ENCODE assay signal across 26 cellular contexts in genomic region chr6:34472425-34472824, GRCh38. TPM values are rescaled to one million over a fixed set of nuclear protein-coding genes. Genes with fewer than 3 reads are reported as not detected.
A peak's percentile ranks its signal among the peaks of the same experiment; 100 is the strongest.
DNase-seq lines count a peak whose midpoint lies in the region; ATAC-seq, FAIRE-seq and TF ChIP-seq lines count a peak whose summit lies in the region.
"Had no signal": no experiment of that assay in that cellular context is flagged by ENCODE, and none has a peak within 500 bp of the region (broad histone marks: within the 10 kb centered on the region; RNA-seq: fewer than 3 reads in every experiment).

No MANE protein-coding gene starts in this region.

- H2AFZ ChIP-seq in K562 (ENCODE audit: low read depth, low read length) = no peak overlapping the region
- no peak overlapping the region for H2AFZ ChIP-seq in neuronal stem cell (ENCODE audit: low read length)
- H2AFZ ChIP-seq: GM23248 had no signal

- peaks cover 0 to 4% of the 10 kb centered on the region in 2 experiments; a peak in 4 of 5 replicates for H3K4me1 ChIP-seq in K562 (replicated peaks in 1 of 2; ENCODE audit: control insufficient read depth in 2 of 2, insufficient read depth in 2 of 2, low read length in 2 of 2)
- peaks cover 5% of the 10 kb centered on the region in 2 donors for H3K4me1 ChIP-seq in neuronal stem cell (ENCODE audit: control insufficient read depth in 2 of 2, insufficient read depth in 1 of 2, low read depth in 1 of 2, low read length in 2 of 2)
- H3K4me1 ChIP-seq: A549, BE2C, HAP-1 had no signal

- ATAC-seq in stimulated activated naive CD8-positive, alpha-beta T cell treated with anti-CD3 and anti-CD28 coated beads, Interleukin-15, amount 100 ng/mL, for 72 hours = no peak
- no peak for ATAC-seq in stimulated activated naive CD8-positive, alpha-beta T cell treated with anti-CD3 and anti-CD28 coated beads, Interleukin-15, Interleukin-2, amounts not matched to agents 100 U/mL and 50 U/mL, for 24 hours
- ATAC-seq in K562 = no peak
- ATAC-seq: A549, GM12878 had no signal

- no peak overlapping the region for H3K14ac ChIP-seq in neuronal stem cell (ENCODE audit: low read length)

- POLR2A ChIA-PET in K562 (lab: Yijun Ruan, JAX) = no interaction called here

- no peak for TF ChIP-seq POLR2A in K562 (conservative IDR thresholded peaks at IDR 0.05)

- H3K4me2 ChIP-seq in K562 (ENCODE audit: insufficient read depth, low read length) = no peak overlapping the region
- H3K4me2 ChIP-seq in neuronal stem cell (ENCODE audit: insufficient read depth, low read length, poor library complexity, severe bottlenecking) = no peak overlapping the region
- H3K4me2 ChIP-seq: A549; BLaER1 treated with 17β-estradiol and CSF1 and Interleukin-3, amounts not matched to agents 10 nM and 100 nM had no signal

- peaks cover 14% of the 10 kb centered on the region for H3K27me3 Mint-ChIP-seq in stimulated activated naive CD8-positive, alpha-beta T cell treated with anti-CD3 and anti-CD28 coated beads, Interleukin-15, amount 100 ng/mL, for 72 hours
- H3K27me3 Mint-ChIP-seq: CD8-positive, alpha-beta memory T cell had no signal

- H3K27ac Mint-ChIP-seq in stimulated activated naive CD8-positive, alpha-beta T cell treated with anti-CD3 and anti-CD28 coated beads, Interleukin-15, amount 100 ng/mL, for 72 hours = peak overlapping the region; percentile 29 to 72
- H3K27ac Mint-ChIP-seq: CD14-positive monocyte; CD4-positive, alpha-beta T cell; CD8-positive, alpha-beta memory T cell; HFFc6 had no signal

- no peaks in the 10 kb centered on the region for H3K9me3 Mint-ChIP-seq in stimulated activated naive CD8-positive, alpha-beta T cell treated with anti-CD3 and anti-CD28 coated beads, Interleukin-15, amount 100 ng/mL, for 72 hours
- H3K9me3 Mint-ChIP-seq: CD4-positive, alpha-beta T cell had no signal

- no peak overlapping the region for H3K27ac ChIP-seq in K562 (ENCODE audit: extremely low read depth, low read depth, low read length)
- no peak overlapping the region for H3K27ac ChIP-seq in neuronal stem cell (replicated peaks; ENCODE audit: low read length)
- H3K27ac ChIP-seq: A549; BLaER1 treated with 17β-estradiol and CSF1 and Interleukin-3, amounts not matched to agents 10 nM and 100 nM; GM23248 had no signal

- no peaks in the 10 kb centered on the region for H3K36me3 ChIP-seq in K562 (ENCODE audit: control insufficient read depth, insufficient read depth, low read length)
- H3K36me3 ChIP-seq in neuronal stem cell (replicated peaks in 1 of 2; ENCODE audit: control insufficient read depth in 2 of 2, insufficient read depth in 2 of 2, low read length in 2 of 2) = no peaks in the 10 kb centered on the region
- H3K36me3 ChIP-seq: BE2C; BLaER1 treated with 17β-estradiol and CSF1 and Interleukin-3, amounts not matched to agents 10 nM and 100 nM; HAP-1 had no signal

- H4K8ac ChIP-seq in neuronal stem cell (ENCODE audit: low read depth, low read length) = peak overlapping the region; percentile 89

- WGBS in K562 (ENCODE audit: insufficient coverage, low coverage, missing lambda C conversion rate) = 46% methylated on average over 5 of the region's 5 CpGs
- whole genome bisulfite sequencing in neuronal stem cell (ENCODE audit: extremely low coverage in 2 of 2, insufficient read length in 2 of 2, insufficient replicate concordance in 1 of 2), 2 donors = no CpG with 5 or more reads among the region's 5 CpGs

- no peak overlapping the region for H3K4ac ChIP-seq in neuronal stem cell (ENCODE audit: low read length)

- FAIRE-seq in K562 (lab: Jason Lieb, UNC) = peak; percentile 65
- FAIRE-seq: A549, D721Med, GM12878, GM19239 had no signal

- H2BK5ac ChIP-seq in neuronal stem cell (ENCODE audit: low read length) = no peak overlapping the region

- in situ Hi-C loops in K562 (cut with MboI) = loop anchor here (25.0 kb wide), 1 partner anchor 665 kb away; the partner anchor contains the start of gene TCP11

- H4K20me1 ChIP-seq in K562 (replicated peaks; ENCODE audit: control insufficient read depth, insufficient read depth, low read length) = no peaks in the 10 kb centered on the region

- no peak overlapping the region for H2BK15ac ChIP-seq in neuronal stem cell (ENCODE audit: low read length)

- H3K18ac ChIP-seq in neuronal stem cell (ENCODE audit: low read length) = peak overlapping the region; percentile 58

- TF ChIP-seq RAD21 in K562 (CRISPR knock-in tag; conservative IDR thresholded peaks at IDR 0.05 in 1 of 2, IDR thresholded peaks at IDR 0.05 in 1 of 2) = no peak

- intact Hi-C loops in K562 (cut with micrococcal nuclease) = no loop called here

- no peaks in the 10 kb centered on the region for H3K9me3 ChIP-seq in K562 (replicated peaks; ENCODE audit: control insufficient read depth, insufficient read depth, low read depth, low read length)
- H3K9me3 ChIP-seq in neuronal stem cell (replicated peaks in 1 of 2; ENCODE audit: control insufficient read depth in 2 of 2, insufficient read depth in 1 of 2, low read depth in 1 of 2, low read length in 2 of 2) = no peaks in the 10 kb centered on the region
- H3K9me3 ChIP-seq: A549, BE2C, HAP-1 had no signal

- no peaks in the 10 kb centered on the region for H3K4me1 Mint-ChIP-seq in stimulated activated naive CD8-positive, alpha-beta T cell treated with anti-CD3 and anti-CD28 coated beads, Interleukin-15, amount 100 ng/mL, for 72 hours

- H3K4me3 ChIP-seq in K562 (no peak overlapping the region), neuronal stem cell (ENCODE audit: low read length in 2 of 2) (no peak overlapping the region)
- H3K4me3 ChIP-seq: A549; BLaER1 treated with 17β-estradiol and CSF1 and Interleukin-3, amounts not matched to agents 10 nM and 100 nM; GM12878; GM23248; HAP-1 had no signal

- no peak for DNase-seq in stimulated activated naive CD8-positive, alpha-beta T cell treated with anti-CD3 and anti-CD28 coated beads, Interleukin-15, amount 100 ng/mL, for 72 hours
- DNase-seq in stimulated activated naive CD8-positive, alpha-beta T cell treated with anti-CD3 and anti-CD28 coated beads, Interleukin-15, Interleukin-2, amounts not matched to agents 100 U/mL and 50 U/mL, for 24 hours = no peak
- DNase-seq in K562 (ENCODE audit: extremely low read depth in 1 of 4, low spot score in 3 of 4) (no peak), neuronal stem cell (ENCODE audit: low spot score) (no peak), pons (ENCODE audit: low spot score) (no peak)
- no peak for DNase-seq in stimulated activated CD4-positive, alpha-beta T cell treated with anti-CD3 and anti-CD28 coated beads, Interleukin-1b, Interleukin-23, amount 100 ng/mL, for 48 hours
- DNase-seq: 8988T; ACHN; AML-193; BE2C; CD4-positive, alpha-beta T cell; CD8-positive, alpha-beta memory T cell; DMS 273 treated with DMSO at 0.1 percent for 48 hours; DMS79; EL; GDM1; GM23248; HFFc6 had no signal

- H3K27me3 ChIP-seq in K562 (ENCODE audit: control insufficient read depth in 2 of 2, insufficient read depth in 2 of 2, low read length in 2 of 2) (no peaks in the 10 kb centered on the region; a peak in 1 of 5 replicates), neuronal stem cell (ENCODE audit: control insufficient read depth in 3 of 3, insufficient read depth in 3 of 3, low read depth in 1 of 3, low read length in 3 of 3) (peaks cover 0 to 15% (median 0%) of the 10 kb centered on the region in 3 experiments)
- H3K27me3 ChIP-seq: BE2C; BLaER1 treated with 17β-estradiol and CSF1 and Interleukin-3, amounts not matched to agents 10 nM and 100 nM had no signal

- CTCF ChIA-PET in K562 (lab: Yijun Ruan, JAX; ENCODE audit: low intra/inter-chr PET ratio) = no interaction called here

- H4K91ac ChIP-seq in neuronal stem cell (ENCODE audit: low read depth, low read length, poor library complexity) = no peak overlapping the region

- H3K4me3 Mint-ChIP-seq in stimulated activated naive CD8-positive, alpha-beta T cell treated with anti-CD3 and anti-CD28 coated beads, Interleukin-15, amount 100 ng/mL, for 72 hours = no peak overlapping the region
- H3K4me3 Mint-ChIP-seq: CD14-positive monocyte; CD4-positive, alpha-beta T cell; CD8-positive, alpha-beta memory T cell; HFFc6 had no signal

- H3K9me1 ChIP-seq in K562 (ENCODE audit: control insufficient read depth, insufficient read depth, low read length) = no peaks in the 10 kb centered on the region

- no peak for TF ChIP-seq CTCF in K562 (IDR thresholded peaks at IDR 0.05 in 2 of 3, conservative IDR thresholded peaks at IDR 0.05 in 1 of 3; ENCODE audit: insufficient read depth in 2 of 3, low read depth in 1 of 3, low read length in 3 of 3)

- H2BK12ac ChIP-seq in neuronal stem cell (ENCODE audit: low read length) = no peak overlapping the region

- H3K79me2 ChIP-seq in K562 (ENCODE audit: control insufficient read depth, insufficient read depth, low read length) = no peaks in the 10 kb centered on the region

- BruUV-seq in K562 (replicated peaks; lab: Mats Ljungman, UMichigan) = no TSS peak

- no peak overlapping the region for H2AK5ac ChIP-seq in neuronal stem cell (ENCODE audit: low read depth, low read length)

- H3K9ac ChIP-seq in K562 (ENCODE audit: insufficient read depth in 1 of 2, low read depth in 2 of 2, low read length in 2 of 2) (no peak overlapping the region), neuronal stem cell (ENCODE audit: low read depth, low read length, poor library complexity) (no peak overlapping the region)
- H3K9ac ChIP-seq: BLaER1 treated with 17β-estradiol and CSF1 and Interleukin-3, amounts not matched to agents 10 nM and 100 nM; GM23248 had no signal

- H3K23ac ChIP-seq in neuronal stem cell (ENCODE audit: low read depth, low read length, poor library complexity) = no peak overlapping the region

- no peak overlapping the region for H2BK120ac ChIP-seq in neuronal stem cell (ENCODE audit: low read depth, low read length)

- TF ChIP-seq EP300 in K562 (IDR thresholded peaks at IDR 0.05; ENCODE audit: low read length) = no peak

- H3K79me1 ChIP-seq in neuronal stem cell (ENCODE audit: low read depth, low read length) = no peaks in the 10 kb centered on the region

RNA-seq across cellular contexts. Expression of gene PACSIN1, which starts 6.5 kb away (rescaled TPM):
- 1.5 and 2.1 TPM in 2 replicates for total RNA-seq in K562 (2011; cell fraction: chromatin; rRNA removed; ENCODE audit: low replicate concordance)
- total RNA-seq in K562 (2011; cell fraction: nucleolus; rRNA removed) = 1.2 and 1.3 TPM in 2 replicates
- total RNA-seq in K562 (2011; cell fraction: nucleoplasm; rRNA removed) = 0.99 and 1.1 TPM in 2 replicates
- total RNA-seq in K562 (2014; rRNA removed) (0.41 and 0.45 TPM in 2 replicates), K562 (2014; rRNA removed; fragmentation: Illumina TruSeq; extraction: Trizol) (0.10 and 0.29 TPM in 2 replicates), K562 (2015; rRNA removed; fragmentation: Illumina TruSeq; extraction: Trizol) (0.22 and 0.23 TPM in 2 replicates), K562 (2021) (0.98 and 1.7 TPM in 2 replicates)
- polyA plus RNA-seq in K562 (2011; rRNA removed) (1.1 and 1.4 TPM in 2 replicates), K562 (2014; fragmentation: Illumina TruSeq; extraction: Trizol) (0.79 and 1.4 TPM in 2 replicates), K562 (2014; fragmentation: Nextera tagmentation; extraction: Ambion mirVana) (under 1 TPM; 0.01 to 0.03 TPM), K562 (2014; rRNA removed) (0.98 and 1.2 TPM in 2 replicates)
- 1.2 and 1.6 TPM in 2 replicates for polyA plus RNA-seq in K562 (2011; cell fraction: cytosol; rRNA removed)
- polyA plus RNA-seq in K562 (2011; cell fraction: nucleus; rRNA removed) = 2.2 and 3.4 TPM in 2 replicates
- 0.90 and 1.2 TPM in 2 replicates for polyA plus RNA-seq in K562 (2012)
- polyA minus RNA-seq in K562 (2011; rRNA and poly(A)+ RNA removed) = 0.98 and 1.1 TPM in 2 replicates
- 0.95 and 1.7 TPM in 2 replicates for polyA minus RNA-seq in K562 (2011; cell fraction: cytosol; rRNA and poly(A)+ RNA removed)
- 0.67 and 1.9 TPM in 2 replicates for polyA minus RNA-seq in K562 (2011; cell fraction: nucleus; rRNA and poly(A)+ RNA removed)
- 2.1 TPM for polyA plus RNA-seq in neuronal stem cell (2013, experiment 1 of 2)
- 2.0 TPM for polyA plus RNA-seq in neuronal stem cell (2013, experiment 2 of 2)
- total RNA-seq: GM23248, H4, HFFc6 had no signal
- polyA plus RNA-seq: CD14-positive monocyte, GM23248 had no signal

RNA-seq across cellular contexts. Expression of gene RPS10, which starts 46.6 kb away (rescaled TPM):
- total RNA-seq in K562 (2011; cell fraction: chromatin; rRNA removed; ENCODE audit: low replicate concordance) = 244 and 499 TPM in 2 replicates
- 961 and 1,244 TPM in 2 replicates for total RNA-seq in K562 (2011; cell fraction: nucleolus; rRNA removed)
- total RNA-seq in K562 (2011; cell fraction: nucleoplasm; rRNA removed) = 1,028 and 1,732 TPM in 2 replicates
- 3,907 and 4,273 TPM in 2 replicates for total RNA-seq in K562 (2014; rRNA removed)
- total RNA-seq in K562 (2014; rRNA removed; fragmentation: Illumina TruSeq; extraction: Trizol) = 2,809 and 3,197 TPM in 2 replicates
- 3,578 and 3,876 TPM in 2 replicates for total RNA-seq in K562 (2015; rRNA removed; fragmentation: Illumina TruSeq; extraction: Trizol)
- total RNA-seq in K562 (2021) = 3,062 and 3,200 TPM in 2 replicates
- 5,201 and 6,397 TPM in 2 replicates for polyA plus RNA-seq in K562 (2011; rRNA removed)
- 12,487 and 14,962 TPM in 2 replicates for polyA plus RNA-seq in K562 (2011; cell fraction: cytosol; rRNA removed)
- 1,847 and 2,630 TPM in 2 replicates for polyA plus RNA-seq in K562 (2011; cell fraction: nucleus; rRNA removed)
- polyA plus RNA-seq in K562 (2012) = 4,197 and 5,822 TPM in 2 replicates
- polyA plus RNA-seq in K562 (2014; fragmentation: Illumina TruSeq; extraction: Trizol) = 4,753 and 5,213 TPM in 2 replicates
- polyA plus RNA-seq in K562 (2014; fragmentation: Nextera tagmentation; extraction: Ambion mirVana) = 1,000 to 10,000 TPM; 2,680 to 3,048 TPM
- 4,615 and 5,251 TPM in 2 replicates for polyA plus RNA-seq in K562 (2014; rRNA removed)
- polyA minus RNA-seq in K562 (2011; rRNA and poly(A)+ RNA removed) = 2,379 and 2,522 TPM in 2 replicates
- 976 and 1,028 TPM in 2 replicates for polyA minus RNA-seq in K562 (2011; cell fraction: cytosol; rRNA and poly(A)+ RNA removed)
- 203 and 375 TPM in 2 replicates for polyA minus RNA-seq in K562 (2011; cell fraction: nucleus; rRNA and poly(A)+ RNA removed)
- polyA plus RNA-seq in neuronal stem cell (2013, experiment 1 of 2) = 2,646 TPM
- polyA plus RNA-seq in neuronal stem cell (2013, experiment 2 of 2) = 2,609 TPM
